ENCODE assay signal across 10 cellular contexts in genomic region chr7:27175005-27175625, GRCh38. TPM values are rescaled to one million over a fixed set of nuclear protein-coding genes. Genes with fewer than 3 reads are reported as not detected.
DNase-seq lines count a peak whose midpoint lies in the region; ATAC-seq and TF ChIP-seq lines count a peak whose summit lies in the region.
"Had no signal": no experiment of that assay in that cellular context is flagged by ENCODE, and none has a peak within 500 bp of the region (broad histone marks: within the 10 kb centered on the region; RNA-seq: fewer than 3 reads in every experiment).

No MANE protein-coding gene starts in this region.

- no peak for ATAC-seq in HG02973 (IDR thresholded peaks at IDR 0.05; ENCODE audit: unreplicated experiment)

- peak; percentile 41 for DNase-seq in BJ (ENCODE audit: low read depth)
- DNase-seq in HCEC 1CT, result peak; percentile 41
- DNase-seq in NCI-H1048 (lab: John Stamatoyannopoulos, UW), result no peak
- DNase-seq in CD1c-positive myeloid dendritic cell (ENCODE audit: extremely low spot score), result no peak
- DNase-seq in NCI-H2029 treated with DMSO at 0.1 percent for 48 hours (lab: John Stamatoyannopoulos, UW), result no peak
- DNase-seq: dermis blood vessel endothelial cell had no signal

- H3K36me3 Mint-ChIP-seq in activated naive CD4-positive, alpha-beta T cell treated with anti-CD3 and anti-CD28 coated beads, Interleukin-2, amount 50 U/mL, for 24 hours, result peaks cover 3% of the 10 kb centered on the region
- peaks cover 57% of the 10 kb centered on the region for H3K36me3 Mint-ChIP-seq in nephron (ENCODE audit: low read depth)

- peaks cover 27% of the 10 kb centered on the region for H3K4me1 Mint-ChIP-seq in activated naive CD4-positive, alpha-beta T cell treated with anti-CD3 and anti-CD28 coated beads, Interleukin-2, amount 50 U/mL, for 24 hours
- peaks cover 53% of the 10 kb centered on the region for H3K4me1 Mint-ChIP-seq in nephron

- peak overlapping the region; percentile 72 for H3K4me3 ChIP-seq in BJ (ENCODE audit: low read depth, low read length)

- no peaks in the 10 kb centered on the region for H3K27me3 ChIP-seq in BJ (ENCODE audit: control insufficient read depth, insufficient read depth, low read length)

- CTCF ChIA-PET in BJ (lab: Yijun Ruan, JAX), result interaction anchor here (1.4 to 16.1 kb wide), 4 partner anchors 9 to 20 kb away, joined by 6 to 187 read pairs (median 22); partner anchors contain the start of gene HOXA11

- H3K27me3 Mint-ChIP-seq in activated naive CD4-positive, alpha-beta T cell treated with anti-CD3 and anti-CD28 coated beads, Interleukin-2, amount 50 U/mL, for 24 hours, result peaks cover 53% of the 10 kb centered on the region
- H3K27me3 Mint-ChIP-seq in nephron (ENCODE audit: low read depth), result peaks cover 68% of the 10 kb centered on the region

- no peak overlapping the region for H3K27ac Mint-ChIP-seq in activated naive CD4-positive, alpha-beta T cell treated with anti-CD3 and anti-CD28 coated beads, Interleukin-2, amount 50 U/mL, for 24 hours
- H3K27ac Mint-ChIP-seq in nephron, result peak overlapping the region; percentile 95 to 100 (median 96)

- POLR2A ChIA-PET in BJ (lab: Charles Lee), result interaction anchor here (0.6 to 1.1 kb wide), 4 partner anchors 10 to 565 kb away, joined by 3 to 11 read pairs (median 4); partner anchors contain the start of gene HOXA11

- H3K4me3 Mint-ChIP-seq in activated naive CD4-positive, alpha-beta T cell treated with anti-CD3 and anti-CD28 coated beads, Interleukin-2, amount 50 U/mL, for 24 hours, result peak overlapping the region; percentile 58
- H3K4me3 Mint-ChIP-seq in nephron, result peak overlapping the region; percentile 83 to 93 (median 92)

- TF ChIP-seq CTCF in BJ (IDR thresholded peaks at IDR 0.05; ENCODE audit: insufficient read depth, low read depth, low read length), result no peak
- TF ChIP-seq CTCF in nephron (IDR thresholded peaks at IDR 0.05; ENCODE audit: unreplicated experiment in 3 of 3), result no peak

- peaks cover 10% of the 10 kb centered on the region for H3K36me3 ChIP-seq in BJ (ENCODE audit: control insufficient read depth, insufficient read depth, low read length)

- H3K9me3 Mint-ChIP-seq in activated naive CD4-positive, alpha-beta T cell treated with anti-CD3 and anti-CD28 coated beads, Interleukin-2, amount 50 U/mL, for 24 hours, result no peaks in the 10 kb centered on the region
- H3K9me3 Mint-ChIP-seq in nephron, result no peaks in the 10 kb centered on the region

RNA-seq across cellular contexts. Expression of gene HOXA10, which starts 1.0 kb away (rescaled TPM):
- polyA plus RNA-seq in BJ (2011; rRNA removed), result 54.7 and 59.6 TPM in 2 replicates
- 32.3 and 43.4 TPM in 2 replicates for polyA minus RNA-seq in BJ (2011; rRNA and poly(A)+ RNA removed)

RNA-seq across cellular contexts. Expression of gene HOXA9, which starts 9.8 kb away (rescaled TPM):
- 12.6 and 15.0 TPM in 2 replicates for polyA plus RNA-seq in BJ (2011; rRNA removed)
- 1.4 and 3.4 TPM in 2 replicates for polyA minus RNA-seq in BJ (2011; rRNA and poly(A)+ RNA removed)

RNA-seq across cellular contexts. Expression of gene HOXA11, which starts 9.9 kb away (rescaled TPM):
- 27.7 and 34.0 TPM in 2 replicates for polyA plus RNA-seq in BJ (2011; rRNA removed)
- 8.4 and 15.0 TPM in 2 replicates for polyA minus RNA-seq in BJ (2011; rRNA and poly(A)+ RNA removed)
- polyA plus RNA-seq: liver had no signal

RNA-seq across cellular contexts. Expression of gene HOXA7, which starts 18.6 kb away (rescaled TPM):
- 3.8 and 4.4 TPM in 2 replicates for polyA plus RNA-seq in BJ (2011; rRNA removed)
- polyA minus RNA-seq in BJ (2011; rRNA and poly(A)+ RNA removed), result 1.4 and 2.3 TPM in 2 replicates
- polyA plus RNA-seq: liver had no signal

RNA-seq across cellular contexts. Expression of gene HOXA3, which starts 22.7 kb away (rescaled TPM):
- 0.09 and 0.15 TPM in 2 replicates for polyA plus RNA-seq in BJ (2011; rRNA removed)
- polyA minus RNA-seq in BJ (2011; rRNA and poly(A)+ RNA removed), result 0.77 TPM in 1 of 2 replicates, not detected in the other

Comparison
In these comparisons a context has a peak if more than half of its experiments do, and no peak if none do; other contexts are left out.
1. DNase-seq: peak in BJ (single experiment) and HCEC 1CT (single experiment); none in NCI-H1048 (single experiment), CD1c-positive myeloid dendritic cell (single experiment) and NCI-H2029 treated with DMSO at 0.1 percent for 48 hours (single experiment).